Comparison of ENCODE assay signal across 22 cellular contexts in the genomic region with DNA sequence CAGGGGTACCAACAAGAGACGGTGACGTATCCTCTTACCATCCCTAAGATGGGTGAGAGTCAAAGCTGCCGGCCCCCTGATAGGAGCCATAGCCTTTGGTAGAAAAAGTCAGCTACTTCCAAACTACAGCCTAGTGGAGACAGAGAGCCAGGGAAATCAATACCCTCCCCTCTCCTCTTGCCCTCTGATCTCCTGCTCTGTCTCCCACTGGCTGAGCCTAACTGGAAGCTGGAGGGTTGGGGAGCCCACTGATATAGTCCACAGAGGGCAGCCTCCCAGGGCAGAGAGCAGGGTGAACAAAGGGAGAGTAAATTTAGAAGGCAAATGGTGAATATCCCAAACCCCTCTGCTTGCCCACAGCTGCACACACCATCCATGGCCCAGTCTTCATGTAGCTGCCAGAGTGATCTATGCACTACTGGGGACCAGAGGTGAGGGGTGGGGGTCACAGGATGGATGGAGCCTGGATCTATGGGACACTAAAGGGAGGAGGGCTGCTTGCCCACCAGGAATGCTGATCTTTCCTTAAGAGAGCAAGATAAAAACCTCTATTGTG.
DNase-seq lines count a peak whose midpoint lies in the region; ATAC-seq, FAIRE-seq and TF ChIP-seq lines count a peak whose summit lies in the region.
"Had no signal": no experiment of that assay in that cellular context is flagged by ENCODE, and none has a peak within 500 bp of the region (broad histone marks: within the 10 kb centered on the region; RNA-seq: fewer than 3 reads in every experiment).

No MANE protein-coding gene starts in this region.

- FAIRE-seq in K562 (lab: Jason Lieb, UNC), result no peak
- FAIRE-seq: GM12891 had no signal

- peak; percentile 36 for DNase-seq in activated effector memory CD4-positive, alpha-beta T cell treated with anti-CD3 and anti-CD28 coated beads, Interleukin-2, amount 50 U/mL, for 16 hours
- no peak for DNase-seq in activated effector memory CD4-positive, alpha-beta T cell treated with Interleukin-2 at 50 U/mL for 16 hours
- peak in 1 of 4 experiments; percentile 11 for DNase-seq in K562 (ENCODE audit: extremely low read depth in 1 of 4, low spot score in 3 of 4)
- DNase-seq in vagina (ENCODE audit: extremely low spot score in 2 of 2), result no peak
- DNase-seq in stimulated activated CD4-positive, alpha-beta T cell treated with anti-CD3 and anti-CD28 coated beads, Interleukin-12 subunit alpha, Interleukin-12 subunit beta, amount 100 ng/mL, for 4 hours, result no peak
- DNase-seq in superior temporal gyrus (ENCODE audit: extremely low spot score), result no peak
- DNase-seq: 8988T; AML-193; C1 segment of cervical spinal cord; CD8-positive, alpha-beta T cell; DMS153; H7; NCI-H1092 treated with DMSO at 0.1 percent for 48 hours; NCI-H2029 treated with DMSO at 0.1 percent for 48 hours; NCI-H226; NCI-H510A treated with DMSO at 0.1 percent for 48 hours; NCI-H748 treated with DMSO at 0.1 percent for 48 hours; SIG-M5 had no signal

- H3K79me2 ChIP-seq in K562 (ENCODE audit: control insufficient read depth, insufficient read depth, low read length), result no peaks in the 10 kb centered on the region

- CTCF ChIA-PET in K562 (lab: Yijun Ruan, JAX; ENCODE audit: low intra/inter-chr PET ratio), result no interaction called here

- H3K4me1 ChIP-seq in K562 (replicated peaks in 1 of 2; ENCODE audit: control insufficient read depth in 2 of 2, insufficient read depth in 2 of 2, low read length in 2 of 2) (peaks cover 34% of the 10 kb centered on the region in 2 experiments), vagina (peaks cover 25% of the 10 kb centered on the region)

- peaks cover 27% of the 10 kb centered on the region for H3K4me1 Mint-ChIP-seq in nephron

- POLR2A ChIA-PET in K562 (lab: Yijun Ruan, JAX), result interaction anchor here (0.5 to 1.8 kb wide), 9 partner anchors 9 to 630 kb away, joined by 3 to 11 read pairs (median 3); no protein-coding TSS in a partner anchor

- TF ChIP-seq RAD21 in K562 (CRISPR knock-in tag; conservative IDR thresholded peaks at IDR 0.05 in 1 of 2, IDR thresholded peaks at IDR 0.05 in 1 of 2), result no peak

- no peak overlapping the region for H3K4me2 ChIP-seq in K562 (ENCODE audit: insufficient read depth, low read length)
- H3K4me2 ChIP-seq: KMS-11 had no signal

- H3K36me3 ChIP-seq in K562 (ENCODE audit: control insufficient read depth, insufficient read depth, low read length) (no peaks in the 10 kb centered on the region), vagina (no peaks in the 10 kb centered on the region)

- peaks cover 6% of the 10 kb centered on the region for H3K9me3 ChIP-seq in K562 (replicated peaks; ENCODE audit: control insufficient read depth, insufficient read depth, low read depth, low read length)
- no peaks in the 10 kb centered on the region for H3K9me3 ChIP-seq in vagina

- 53% methylated on average over 3 of the region's 3 CpGs for WGBS in K562 (ENCODE audit: insufficient coverage, low coverage, missing lambda C conversion rate)

- TF ChIP-seq EP300 in K562 (IDR thresholded peaks at IDR 0.05; ENCODE audit: low read length), result no peak

- intact Hi-C loops in K562 (cut with micrococcal nuclease) (loop anchor here (2.0 kb wide), 1 partner anchor 131 kb away; no protein-coding TSS in a partner anchor), vagina (cut with DNase I) (no loop called here)

- H2AFZ ChIP-seq in K562 (ENCODE audit: low read depth, low read length), result peak overlapping the region; percentile 69

- no TSS peak for BruUV-seq in K562 (replicated peaks; lab: Mats Ljungman, UMichigan)

- H3K27ac Mint-ChIP-seq in nephron, result peak overlapping the region; percentile 61 to 88 (median 82)
- H3K27ac Mint-ChIP-seq: CD8-positive, alpha-beta T cell had no signal

- peak overlapping the region in 1 of 3 experiments; percentile 15 for H3K4me3 Mint-ChIP-seq in nephron
- H3K4me3 Mint-ChIP-seq: CD8-positive, alpha-beta T cell had no signal

- H3K9me3 Mint-ChIP-seq in nephron, result peaks cover 24% of the 10 kb centered on the region

- H3K27me3 Mint-ChIP-seq in nephron (ENCODE audit: low read depth), result no peaks in the 10 kb centered on the region

- ATAC-seq in K562, result no peak
- ATAC-seq: CD8-positive, alpha-beta T cell had no signal

- peak overlapping the region; percentile 29; the same call in 2 of the 3 replicates for H3K27ac ChIP-seq in K562 (ENCODE audit: extremely low read depth, low read depth, low read length)
- H3K27ac ChIP-seq in vagina, result peak overlapping the region; percentile 76
- H3K27ac ChIP-seq: HL-60, KMS-11 had no signal

- H3K9ac ChIP-seq in K562 (ENCODE audit: insufficient read depth in 1 of 2, low read depth in 2 of 2, low read length in 2 of 2), result peak overlapping the region; percentile 15 to 72; a peak in 2 of 4 replicates
- H3K9ac ChIP-seq: KMS-11 had no signal

- TF ChIP-seq POLR2A in K562 (conservative IDR thresholded peaks at IDR 0.05), result no peak
- no peak for TF ChIP-seq POLR2A in vagina (IDR thresholded peaks at IDR 0.05)

- H3K27me3 ChIP-seq in K562 (ENCODE audit: control insufficient read depth in 2 of 2, insufficient read depth in 2 of 2, low read length in 2 of 2) (no peaks in the 10 kb centered on the region), vagina (no peaks in the 10 kb centered on the region)

- TF ChIP-seq CTCF in K562 (IDR thresholded peaks at IDR 0.05 in 2 of 3, conservative IDR thresholded peaks at IDR 0.05 in 1 of 3; ENCODE audit: insufficient read depth in 2 of 3, low read depth in 1 of 3, low read length in 3 of 3) (no peak), nephron (IDR thresholded peaks at IDR 0.05; ENCODE audit: unreplicated experiment in 3 of 3) (no peak), vagina (IDR thresholded peaks at IDR 0.05) (no peak)

- no peaks in the 10 kb centered on the region for H3K9me1 ChIP-seq in K562 (ENCODE audit: control insufficient read depth, insufficient read depth, low read length)

- in situ Hi-C loops in K562 (cut with MboI), result no loop called here

- H3K4me3 ChIP-seq in K562 (no peak overlapping the region), vagina (no peak overlapping the region)

- H4K20me1 ChIP-seq in K562 (replicated peaks; ENCODE audit: control insufficient read depth, insufficient read depth, low read length), result no peaks in the 10 kb centered on the region

- H3K36me3 Mint-ChIP-seq in nephron (ENCODE audit: low read depth), result peaks cover 19% of the 10 kb centered on the region

TF ChIP-seq in K562, 482 proteins besides CTCF, POLR2A, EP300 and RAD21:
- TF ChIP-seq, protein P1, sequence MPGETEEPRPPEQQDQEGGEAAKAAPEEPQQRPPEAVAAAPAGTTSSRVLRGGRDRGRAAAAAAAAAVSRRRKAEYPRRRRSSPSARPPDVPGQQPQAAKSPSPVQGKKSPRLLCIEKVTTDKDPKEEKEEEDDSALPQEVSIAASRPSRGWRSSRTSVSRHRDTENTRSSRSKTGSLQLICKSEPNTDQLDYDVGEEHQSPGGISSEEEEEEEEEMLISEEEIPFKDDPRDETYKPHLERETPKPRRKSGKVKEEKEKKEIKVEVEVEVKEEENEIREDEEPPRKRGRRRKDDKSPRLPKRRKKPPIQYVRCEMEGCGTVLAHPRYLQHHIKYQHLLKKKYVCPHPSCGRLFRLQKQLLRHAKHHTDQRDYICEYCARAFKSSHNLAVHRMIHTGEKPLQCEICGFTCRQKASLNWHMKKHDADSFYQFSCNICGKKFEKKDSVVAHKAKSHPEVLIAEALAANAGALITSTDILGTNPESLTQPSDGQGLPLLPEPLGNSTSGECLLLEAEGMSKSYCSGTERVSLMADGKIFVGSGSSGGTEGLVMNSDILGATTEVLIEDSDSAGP (CRISPR knock-in tag; IDR thresholded peaks at IDR 0.05), result no peak
TF ChIP-seq in K562: peak in this region for 0.
